ENCODE assay signal across 1 cellular context in genomic region chr10:73649876-73650536, GRCh38.
TF ChIP-seq lines count a peak whose summit lies in the region.

No MANE protein-coding gene starts in this region.

TF ChIP-seq in GM12878, 131 proteins besides CTCF, POLR2A, EP300 and RAD21:
- TF ChIP-seq TBL1XR1 (IDR thresholded peaks at IDR 0.05; ENCODE audit: low read depth, low read length): no peak
- no peak for TF ChIP-seq KLF5 (IDR thresholded peaks at IDR 0.05; ENCODE audit: partially characterized antibody)
- no peak for TF ChIP-seq CBX3 (IDR thresholded peaks at IDR 0.05; ENCODE audit: borderline replicate concordance, low read depth)
- no peak for TF ChIP-seq IKZF1 (conservative IDR thresholded peaks at IDR 0.05)
- no peak for TF ChIP-seq CREM (IDR thresholded peaks at IDR 0.05; ENCODE audit: low read depth)
- no peak for TF ChIP-seq YY1 (IDR thresholded peaks at IDR 0.05; ENCODE audit: low read depth, low read length)
- TF ChIP-seq EGR1 (IDR thresholded peaks at IDR 0.05; ENCODE audit: borderline replicate concordance in 1 of 2, low read depth in 2 of 2, low read length in 2 of 2): no peak
- no peak for TF ChIP-seq NFYA (IDR thresholded peaks at IDR 0.05; ENCODE audit: borderline replicate concordance, low read depth, low read length)
- TF ChIP-seq NFXL1 (IDR thresholded peaks at IDR 0.05; ENCODE audit: borderline replicate concordance): no peak
- no peak for TF ChIP-seq PRDM15 (CRISPR knock-in tag; IDR thresholded peaks at IDR 0.05)
- no peak for TF ChIP-seq KDM1A (IDR thresholded peaks at IDR 0.05; ENCODE audit: borderline replicate concordance)
- no peak for TF ChIP-seq STAT1 (conservative IDR thresholded peaks at IDR 0.05)
- no peak for TF ChIP-seq NKRF (conservative IDR thresholded peaks at IDR 0.05)
- TF ChIP-seq BHLHE40 (IDR thresholded peaks at IDR 0.05; ENCODE audit: borderline replicate concordance in 1 of 2, low read depth in 2 of 2, low read length in 1 of 2): no peak
- no peak for TF ChIP-seq E2F8 (IDR thresholded peaks at IDR 0.05; ENCODE audit: low read depth, partially characterized antibody)
- no peak for TF ChIP-seq IRF3 (IDR thresholded peaks at IDR 0.05)
- no peak for TF ChIP-seq ZNF207 (IDR thresholded peaks at IDR 0.05; ENCODE audit: borderline replicate concordance)
- TF ChIP-seq BRCA1 (IDR thresholded peaks at IDR 0.05; ENCODE audit: low read depth, low read length): no peak
- TF ChIP-seq RFX5 (IDR thresholded peaks at IDR 0.05; ENCODE audit: low read depth, low read length): no peak
TF ChIP-seq in GM12878: peak in this region for 0.
